34 cellular contexts compared by ENCODE assay signal in genomic region chr7:13092708-13093005, GRCh38.
"Had no signal": no experiment of that assay in that cellular context is flagged by ENCODE, and none has a peak within 500 bp of the region (broad histone marks: within the 10 kb centered on the region; RNA-seq: fewer than 3 reads in every experiment).

No MANE protein-coding gene starts in this region.

- H3K27me3 Mint-ChIP-seq: activated naive CD4-positive, alpha-beta T cell treated with anti-CD3 and anti-CD28 coated beads, Interleukin-2, amount 10 ng/mL, durations not matched to agents 7 days and 5 days; brain had no signal

- H3K4me3 ChIP-seq: ascending aorta, breast epithelium, cardiac muscle cell, colonic mucosa, esophagus squamous epithelium, gastroesophageal sphincter, heart right ventricle had no signal

- H3K36me3 ChIP-seq: ascending aorta, breast epithelium, cardiac muscle cell, colonic mucosa, esophagus squamous epithelium, gastroesophageal sphincter, heart right ventricle had no signal

- H3K9me3 Mint-ChIP-seq: activated CD4-positive, alpha-beta memory T cell treated with anti-CD3 and anti-CD28 coated beads, Interleukin-2, amount 10 ng/mL, durations not matched to agents 7 days and 5 days; activated CD4-positive, alpha-beta T cell treated with anti-CD3 and anti-CD28 coated beads, Interleukin-2, amount 10 ng/mL, durations not matched to agents 7 days and 5 days; activated naive CD4-positive, alpha-beta T cell treated with anti-CD3 and anti-CD28 coated beads, Interleukin-2, amount 10 ng/mL, durations not matched to agents 7 days and 5 days; activated naive CD8-positive, alpha-beta T cell treated with anti-CD3 and anti-CD28 coated beads, Interleukin-2, amount 10 ng/mL, durations not matched to agents 7 days and 5 days; activated T-cell treated with anti-CD3 and anti-CD28 coated beads, Interleukin-2, amount 50 U/mL, for 24 hours; activated T-cell treated with anti-CD3 and anti-CD28 coated beads, Interleukin-2, amount 50 U/mL, for 72 hours; T-helper 2 cell treated with Interferon-gamma antibody and Interleukin-4, amounts not matched to agents 5 μg/mL and 100 μg/mL, for 36 hours; WTC11 had no signal

- H3K4me1 ChIP-seq: ascending aorta, breast epithelium, colonic mucosa, gastroesophageal sphincter had no signal

- H3K4me3 Mint-ChIP-seq: activated CD4-positive, alpha-beta memory T cell treated with anti-CD3 and anti-CD28 coated beads, Interleukin-2, amount 10 ng/mL, durations not matched to agents 7 days and 5 days; activated CD4-positive, alpha-beta T cell treated with anti-CD3 and anti-CD28 coated beads, Interleukin-2, amount 10 ng/mL, durations not matched to agents 7 days and 5 days; activated naive CD4-positive, alpha-beta T cell treated with anti-CD3 and anti-CD28 coated beads, Interleukin-2, amount 10 ng/mL, durations not matched to agents 7 days and 5 days; activated naive CD8-positive, alpha-beta T cell treated with anti-CD3 and anti-CD28 coated beads, Interleukin-2, amount 10 ng/mL, durations not matched to agents 7 days and 5 days; activated T-cell treated with anti-CD3 and anti-CD28 coated beads, Interleukin-2, amount 50 U/mL, for 24 hours; activated T-cell treated with anti-CD3 and anti-CD28 coated beads, Interleukin-2, amount 50 U/mL, for 72 hours; brain; endodermal cell; T-helper 17 cell; T-helper 2 cell treated with Interferon-gamma antibody and Interleukin-4, amounts not matched to agents 5 μg/mL and 100 μg/mL, for 36 hours; WTC11 had no signal

- ATAC-seq: activated naive CD4-positive, alpha-beta T cell treated with anti-CD3 and anti-CD28 coated beads, Interleukin-2, amount 50 U/mL, for 72 hours; activated T-cell treated with anti-CD3 and anti-CD28 coated beads, Interleukin-2, amount 50 U/mL, for 72 hours; gastroesophageal sphincter; heart right ventricle; T-helper 17 cell; WTC11 had no signal

- H3K4me1 Mint-ChIP-seq: activated CD4-positive, alpha-beta memory T cell treated with anti-CD3 and anti-CD28 coated beads, Interleukin-2, amount 10 ng/mL, durations not matched to agents 7 days and 5 days; activated CD4-positive, alpha-beta T cell treated with anti-CD3 and anti-CD28 coated beads, Interleukin-2, amount 10 ng/mL, durations not matched to agents 7 days and 5 days; activated naive CD4-positive, alpha-beta T cell treated with anti-CD3 and anti-CD28 coated beads, Interleukin-2, amount 10 ng/mL, durations not matched to agents 7 days and 5 days; activated naive CD8-positive, alpha-beta T cell treated with anti-CD3 and anti-CD28 coated beads, Interleukin-2, amount 10 ng/mL, durations not matched to agents 7 days and 5 days; T-helper 17 cell; WTC11 had no signal

- H3K27me3 ChIP-seq: ascending aorta, breast epithelium, cardiac muscle cell, colonic mucosa, esophagus squamous epithelium, gastroesophageal sphincter, heart right ventricle had no signal

- H3K27ac ChIP-seq: ascending aorta, breast epithelium, cardiac muscle cell, colonic mucosa, epithelial cell of prostate, esophagus squamous epithelium, gastroesophageal sphincter, heart right ventricle, VCaP had no signal

- H3K27ac Mint-ChIP-seq: activated CD4-positive, alpha-beta memory T cell treated with anti-CD3 and anti-CD28 coated beads, Interleukin-2, amount 10 ng/mL, durations not matched to agents 7 days and 5 days; activated CD4-positive, alpha-beta T cell treated with anti-CD3 and anti-CD28 coated beads, Interleukin-2, amount 10 ng/mL, durations not matched to agents 7 days and 5 days; activated naive CD4-positive, alpha-beta T cell treated with anti-CD3 and anti-CD28 coated beads, Interleukin-2, amount 10 ng/mL, durations not matched to agents 7 days and 5 days; activated naive CD4-positive, alpha-beta T cell treated with anti-CD3 and anti-CD28 coated beads, Interleukin-2, amount 50 U/mL, for 72 hours; activated naive CD8-positive, alpha-beta T cell treated with anti-CD3 and anti-CD28 coated beads, Interleukin-2, amount 10 ng/mL, durations not matched to agents 7 days and 5 days; activated T-cell treated with anti-CD3 and anti-CD28 coated beads, Interleukin-2, amount 50 U/mL, for 24 hours; activated T-cell treated with anti-CD3 and anti-CD28 coated beads, Interleukin-2, amount 50 U/mL, for 72 hours; brain; endodermal cell; T-helper 17 cell; T-helper 2 cell treated with Interferon-gamma antibody and Interleukin-4, amounts not matched to agents 5 μg/mL and 100 μg/mL, for 36 hours; WTC11 had no signal

- DNase-seq: activated CD4-positive, alpha-beta memory T cell treated with anti-CD3 and anti-CD28 coated beads, Interleukin-2, amount 10 ng/mL, durations not matched to agents 7 days and 5 days; activated CD4-positive, alpha-beta T cell treated with anti-CD3 and anti-CD28 coated beads for 1 hour; activated CD4-positive, alpha-beta T cell treated with anti-CD3 and anti-CD28 coated beads for 4 hours; activated CD4-positive, alpha-beta T cell treated with anti-CD3 and anti-CD28 coated beads, Interleukin-2, amount 10 ng/mL, durations not matched to agents 7 days and 5 days; activated CD4-positive, alpha-beta T cell treated with anti-CD3 and anti-CD28 coated beads, Interleukin-2, amount 50 U/mL, for 4 hours; activated CD8-positive, alpha-beta memory T cell treated with anti-CD3 and anti-CD28 coated beads, Interleukin-2, amount 50 U/mL, for 48 hours; activated gamma-delta T cell; activated naive CD4-positive, alpha-beta T cell; activated naive CD4-positive, alpha-beta T cell treated with anti-CD3 and anti-CD28 coated beads, Interleukin-2, amount 10 ng/mL, durations not matched to agents 7 days and 5 days; activated naive CD8-positive, alpha-beta T cell treated with anti-CD3 and anti-CD28 coated beads, Interleukin-2, amount 10 ng/mL, durations not matched to agents 7 days and 5 days; activated T-cell treated with anti-CD3 and anti-CD28 coated beads for 4 hours; activated T-cell treated with anti-CD3 and anti-CD28 coated beads, Interleukin-2, amount 50 U/mL, for 24 hours; activated T-cell treated with anti-CD3 and anti-CD28 coated beads, Interleukin-2, amount 50 U/mL, for 72 hours; central memory CD4-positive, alpha-beta T cell; cerebellar nuclear complex; colonic mucosa; effector CD8-positive, alpha-beta T cell; endodermal cell; esophagus squamous epithelium; foreskin melanocyte; heart right ventricle; T-helper 1 cell; T-helper 17 cell; T1000 had no signal

- H3K36me3 Mint-ChIP-seq: activated naive CD4-positive, alpha-beta T cell treated with anti-CD3 and anti-CD28 coated beads, Interleukin-2, amount 10 ng/mL, durations not matched to agents 7 days and 5 days; activated naive CD8-positive, alpha-beta T cell treated with anti-CD3 and anti-CD28 coated beads, Interleukin-2, amount 10 ng/mL, durations not matched to agents 7 days and 5 days; brain; WTC11 had no signal

- H3K9me3 ChIP-seq: ascending aorta, breast epithelium, colonic mucosa, esophagus squamous epithelium, gastroesophageal sphincter, heart right ventricle had no signal
